In the genomic region with DNA sequence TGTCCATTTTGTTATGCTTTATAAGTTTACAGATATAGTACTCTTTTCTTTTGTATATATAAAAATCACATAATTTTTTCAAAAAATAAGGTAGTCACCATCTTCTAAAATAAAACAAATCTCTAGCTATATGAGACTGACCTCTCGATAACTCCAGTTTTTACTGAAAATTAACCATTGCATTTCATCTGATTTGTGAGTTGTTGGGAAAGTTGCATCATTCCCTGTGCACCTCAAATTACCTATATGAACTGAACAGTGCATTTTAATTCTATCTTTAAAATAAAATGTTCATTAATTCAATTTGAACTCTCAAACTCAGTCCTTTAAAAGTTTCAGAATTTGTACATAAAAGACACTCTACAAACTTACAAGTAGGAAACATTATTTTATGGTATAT, we compare ENCODE assay signal across 33 cellular contexts.
A peak's percentile ranks its signal among the peaks of the same experiment; 100 is the strongest.
DNase-seq lines count a peak whose midpoint lies in the region; ATAC-seq, FAIRE-seq and TF ChIP-seq lines count a peak whose summit lies in the region.
"Had no signal": no experiment of that assay in that cellular context is flagged by ENCODE, and none has a peak within 500 bp of the region (broad histone marks: within the 10 kb centered on the region; RNA-seq: fewer than 3 reads in every experiment).

No MANE protein-coding gene starts in this region.

- H3K27me3 ChIP-seq in K562 (ENCODE audit: control insufficient read depth in 2 of 2, insufficient read depth in 2 of 2, low read length in 2 of 2) (no peaks in the 10 kb centered on the region), esophagus squamous epithelium (no peaks in the 10 kb centered on the region), Caco-2 (replicated peaks; ENCODE audit: control insufficient read depth, insufficient read depth, low read length) (no peaks in the 10 kb centered on the region)
- H3K27me3 ChIP-seq: BE2C; BLaER1; BLaER1 treated with 17β-estradiol and CSF1 and Interleukin-3, amounts not matched to agents 10 nM and 100 nM had no signal

- POLR2A ChIA-PET in A549 (lab: Yijun Ruan, JAX): no interaction called here
- POLR2A ChIA-PET in K562 (lab: Yijun Ruan, JAX): no interaction called here
- POLR2A ChIA-PET in Caco-2 (lab: Charles Lee): no interaction called here

- no peaks in the 10 kb centered on the region for H3K9me1 ChIP-seq in K562 (ENCODE audit: control insufficient read depth, insufficient read depth, low read length)

- in situ Hi-C loops in K562 (cut with MboI): no loop called here

- H3K4me1 Mint-ChIP-seq in Caco-2 (ENCODE audit: low read depth, unreplicated experiment): no peaks in the 10 kb centered on the region
- H3K4me1 Mint-ChIP-seq: B cell; CD4-positive, alpha-beta memory T cell; CD4-positive, CD25-positive, alpha-beta regulatory T cell; CD8-positive, alpha-beta memory T cell had no signal

- H2AFZ ChIP-seq in K562 (ENCODE audit: low read depth, low read length): no peak overlapping the region

- TF ChIP-seq CTCF in A549 (IDR thresholded peaks at IDR 0.05) (no peak), K562 (IDR thresholded peaks at IDR 0.05 in 2 of 3, conservative IDR thresholded peaks at IDR 0.05 in 1 of 3; ENCODE audit: insufficient read depth in 2 of 3, low read depth in 1 of 3, low read length in 3 of 3) (no peak), esophagus squamous epithelium (IDR thresholded peaks at IDR 0.05) (no peak), Caco-2 (IDR thresholded peaks at IDR 0.05; ENCODE audit: insufficient read depth in 1 of 2, low read depth in 1 of 2, low read length in 1 of 2, severe bottlenecking in 1 of 2, unreplicated experiment in 1 of 2) (no peak)

- H3K4me2 ChIP-seq in A549 (peak overlapping the region; percentile 1; the same call in 1 of the 3 replicates), K562 (ENCODE audit: insufficient read depth, low read length) (no peak overlapping the region)
- H3K4me2 ChIP-seq: BLaER1; BLaER1 treated with 17β-estradiol and CSF1 and Interleukin-3, amounts not matched to agents 10 nM and 100 nM had no signal

- TF ChIP-seq EP300 in A549 (IDR thresholded peaks at IDR 0.05) (no peak), K562 (IDR thresholded peaks at IDR 0.05; ENCODE audit: low read length) (no peak)

- H4K20me1 ChIP-seq in K562 (replicated peaks; ENCODE audit: control insufficient read depth, insufficient read depth, low read length): no peaks in the 10 kb centered on the region
- H4K20me1 ChIP-seq: BLaER1; BLaER1 treated with 17β-estradiol and CSF1 and Interleukin-3, amounts not matched to agents 10 nM and 100 nM had no signal

- no peaks in the 10 kb centered on the region for H3K9me3 Mint-ChIP-seq in Caco-2 (ENCODE audit: unreplicated experiment)
- H3K9me3 Mint-ChIP-seq: CD14-positive monocyte; CD4-positive, alpha-beta memory T cell; CD4-positive, alpha-beta T cell; CD8-positive, alpha-beta memory T cell; CD8-positive, alpha-beta T cell had no signal

- H3K79me2 ChIP-seq in K562 (ENCODE audit: control insufficient read depth, insufficient read depth, low read length): no peaks in the 10 kb centered on the region

- WGBS in A549 (ENCODE audit: missing lambda C conversion rate): 96% methylated on average over 1 of the region's 1 CpG
- 100% methylated on average over 1 of the region's 1 CpG for WGBS in K562 (ENCODE audit: insufficient coverage, low coverage, missing lambda C conversion rate)
- 83 to 95% methylated on average over 1 of the region's 1 CpG for WGBS in esophagus squamous epithelium, 2 donors

- no peak overlapping the region for H3K4me3 Mint-ChIP-seq in Caco-2 (ENCODE audit: unreplicated experiment)
- H3K4me3 Mint-ChIP-seq: B cell; CD14-positive monocyte; CD4-positive, alpha-beta memory T cell; CD4-positive, alpha-beta T cell; CD4-positive, CD25-positive, alpha-beta regulatory T cell; CD8-positive, alpha-beta memory T cell; CD8-positive, alpha-beta T cell had no signal

- peaks cover 3% of the 10 kb centered on the region for H3K27me3 Mint-ChIP-seq in Caco-2 (ENCODE audit: insufficient read depth, unreplicated experiment)
- H3K27me3 Mint-ChIP-seq: B cell; CD4-positive, alpha-beta memory T cell; CD4-positive, alpha-beta T cell; CD4-positive, CD25-positive, alpha-beta regulatory T cell had no signal

- TF ChIP-seq RAD21 in A549 (conservative IDR thresholded peaks at IDR 0.05 in 1 of 2, IDR thresholded peaks at IDR 0.05 in 1 of 2): no peak
- TF ChIP-seq RAD21 in K562 (CRISPR knock-in tag; conservative IDR thresholded peaks at IDR 0.05 in 1 of 2, IDR thresholded peaks at IDR 0.05 in 1 of 2): no peak

- peaks cover 24% of the 10 kb centered on the region; the same call in 2 of the 3 replicates for H3K4me1 ChIP-seq in A549
- peaks cover 0 to 5% of the 10 kb centered on the region in 2 experiments; a peak in 1 of 5 replicates for H3K4me1 ChIP-seq in K562 (replicated peaks in 1 of 2; ENCODE audit: control insufficient read depth in 2 of 2, insufficient read depth in 2 of 2, low read length in 2 of 2)
- no peaks in the 10 kb centered on the region for H3K4me1 ChIP-seq in esophagus squamous epithelium
- H3K4me1 ChIP-seq in Caco-2: no peaks in the 10 kb centered on the region
- H3K4me1 ChIP-seq: BLaER1 had no signal

- CTCF ChIA-PET in A549 (lab: Yijun Ruan, JAX) (no interaction called here), K562 (lab: Yijun Ruan, JAX; ENCODE audit: low intra/inter-chr PET ratio) (no interaction called here), Caco-2 (lab: Charles Lee) (no interaction called here)

- FAIRE-seq in A549 (lab: Jason Lieb, UNC) (no peak), H54 (lab: Jason Lieb, UNC) (peak; percentile 70), K562 (lab: Jason Lieb, UNC) (no peak)
- FAIRE-seq: A204.1, D721Med had no signal

- H3K9me3 ChIP-seq in A549 (no peaks in the 10 kb centered on the region), K562 (replicated peaks; ENCODE audit: control insufficient read depth, insufficient read depth, low read depth, low read length) (no peaks in the 10 kb centered on the region), esophagus squamous epithelium (no peaks in the 10 kb centered on the region), Caco-2 (no peaks in the 10 kb centered on the region)
- H3K9me3 ChIP-seq: BE2C; BLaER1; BLaER1 treated with 17β-estradiol and CSF1 and Interleukin-3, amounts not matched to agents 10 nM and 100 nM had no signal

- H3K9ac ChIP-seq in K562 (ENCODE audit: insufficient read depth in 1 of 2, low read depth in 2 of 2, low read length in 2 of 2): no peak overlapping the region
- H3K9ac ChIP-seq: BLaER1; BLaER1 treated with 17β-estradiol and CSF1 and Interleukin-3, amounts not matched to agents 10 nM and 100 nM had no signal

- peaks cover 23% of the 10 kb centered on the region; the same call in 2 of the 3 replicates for H3K36me3 ChIP-seq in K562 (ENCODE audit: control insufficient read depth, insufficient read depth, low read length)
- no peaks in the 10 kb centered on the region for H3K36me3 ChIP-seq in esophagus squamous epithelium
- H3K36me3 ChIP-seq in Caco-2 (ENCODE audit: control insufficient read depth, insufficient read depth, low read length): no peaks in the 10 kb centered on the region
- H3K36me3 ChIP-seq: BE2C; BLaER1; BLaER1 treated with 17β-estradiol and CSF1 and Interleukin-3, amounts not matched to agents 10 nM and 100 nM had no signal

- H3K27ac ChIP-seq in A549 (no peak overlapping the region), K562 (ENCODE audit: extremely low read depth, low read depth, low read length) (no peak overlapping the region), esophagus squamous epithelium (no peak overlapping the region)
- H3K27ac ChIP-seq: 22Rv1; BLaER1; BLaER1 treated with 17β-estradiol and CSF1 and Interleukin-3, amounts not matched to agents 10 nM and 100 nM; C4-2B had no signal

- no peak overlapping the region for H3K27ac Mint-ChIP-seq in Caco-2 (ENCODE audit: unreplicated experiment)
- H3K27ac Mint-ChIP-seq: B cell; CD14-positive monocyte; CD4-positive, alpha-beta memory T cell; CD4-positive, alpha-beta T cell; CD4-positive, CD25-positive, alpha-beta regulatory T cell; CD8-positive, alpha-beta memory T cell; CD8-positive, alpha-beta T cell had no signal

- H3K4me3 ChIP-seq in A549: no peak overlapping the region
- no peak overlapping the region for H3K4me3 ChIP-seq in K562
- H3K4me3 ChIP-seq in esophagus squamous epithelium: no peak overlapping the region
- no peak overlapping the region for H3K4me3 ChIP-seq in Caco-2 (ENCODE audit: low read depth, low read length)
- H3K4me3 ChIP-seq: BLaER1; BLaER1 treated with 17β-estradiol and CSF1 and Interleukin-3, amounts not matched to agents 10 nM and 100 nM had no signal

- ATAC-seq in A549: no peak
- ATAC-seq in K562: no peak
- ATAC-seq: CD8-positive, alpha-beta T cell had no signal

- BruUV-seq in K562 (replicated peaks; lab: Mats Ljungman, UMichigan) (no TSS peak), Caco-2 (replicated peaks; lab: Mats Ljungman, UMichigan) (no TSS peak)

- TF ChIP-seq POLR2A in A549 (IDR thresholded peaks at IDR 0.05; ENCODE audit: low read length) (no peak), H54 (IDR thresholded peaks at IDR 0.05; ENCODE audit: low read depth, low read length) (no peak), K562 (conservative IDR thresholded peaks at IDR 0.05) (no peak), esophagus squamous epithelium (IDR thresholded peaks at IDR 0.05) (no peak)

- DNase-seq in A549 (ENCODE audit: low read depth in 1 of 2, low spot score in 1 of 2) (no peak), H54 (ENCODE audit: insufficient read length, low spot score) (no peak), K562 (ENCODE audit: extremely low read depth in 1 of 4, low spot score in 3 of 4) (no peak), esophagus squamous epithelium (lab: John Stamatoyannopoulos, UW) (no peak), Caco-2 (no peak), HUDEP-2 (lab: John Stamatoyannopoulos, UW; ENCODE audit: unreplicated experiment in 76 of 76) (no peak)
- DNase-seq: 8988T; ACHN; AML-193; BE2C; C1 segment of cervical spinal cord; Calu3; CD4-positive, alpha-beta memory T cell; CD4-positive, alpha-beta T cell; CD4-positive, CD25-positive, alpha-beta regulatory T cell; CD8-positive, alpha-beta memory T cell; CD8-positive, alpha-beta T cell; COR-L47; DMS 273 treated with DMSO at 0.1 percent for 48 hours; DMS153; DMS53; DMS79; DMS79 treated with DMSO at 0.1 percent for 48 hours; DND-41; EL had no signal

- intact Hi-C loops in K562 (cut with micrococcal nuclease) (no loop called here), esophagus squamous epithelium (cut with DNase I) (no loop called here), Caco-2 (cut with micrococcal nuclease; ENCODE audit: unreplicated experiment) (no loop called here)

- no peaks in the 10 kb centered on the region for H3K36me3 Mint-ChIP-seq in Caco-2 (ENCODE audit: insufficient read depth, unreplicated experiment)
- H3K36me3 Mint-ChIP-seq: CD14-positive monocyte; CD4-positive, alpha-beta memory T cell; CD4-positive, CD25-positive, alpha-beta regulatory T cell; CD8-positive, alpha-beta memory T cell; CD8-positive, alpha-beta T cell had no signal
